Comparison of ENCODE assay signal across 23 cellular contexts in genomic region chr3:177626014-177626413, GRCh38.
"Had no signal": no experiment of that assay in that cellular context is flagged by ENCODE, and none has a peak within 500 bp of the region (broad histone marks: within the 10 kb centered on the region; RNA-seq: fewer than 3 reads in every experiment).

No MANE protein-coding gene starts in this region.

- ATAC-seq: effector memory CD8-positive, alpha-beta T cell; gastrocnemius medialis; left lobe of liver; mucosa of descending colon; natural killer cell treated with Interleukin-12 subunit alpha and Interleukin-12 subunit beta and Interleukin-15 and Interleukin-18, amount 100 ng/mL, for 72 hours; psoas muscle; right cardiac atrium; stimulated activated memory B cell treated with anti-CD40 and anti-IgM and Interleukin-4, amounts not matched to agents 10 μg/mL and 1 μg/mL and 100 μg/mL, for 72 hours; stimulated activated naive CD8-positive, alpha-beta T cell treated with anti-CD3 and anti-CD28 coated beads, Interleukin-15, Interleukin-2, amounts not matched to agents 100 U/mL and 50 U/mL, for 24 hours had no signal

- H3K9me3 ChIP-seq: gastrocnemius medialis, mucosa of descending colon, neutrophil, psoas muscle, testis, tibial artery had no signal

- H3K27me3 ChIP-seq: gastrocnemius medialis, hepatocyte, neutrophil, spleen, testis, tibial artery had no signal

- H3K4me3 ChIP-seq: gastrocnemius medialis, hepatocyte, mucosa of descending colon, psoas muscle, skin epidermis, spleen, testis, tibial artery had no signal

- H3K4me1 ChIP-seq: psoas muscle, testis had no signal

- H3K4me2 ChIP-seq: hepatocyte had no signal

- H3K79me2 ChIP-seq: hepatocyte had no signal

- DNase-seq: cortex of kidney; effector memory CD8-positive, alpha-beta T cell; erythroblast; gastrocnemius medialis; head of caudate nucleus; kidney; mesenchymal stem cell; mucosa of descending colon; naive B cell; psoas muscle; right cardiac atrium; spleen; stimulated activated CD4-positive, alpha-beta T cell treated with anti-CD3 and anti-CD28 coated beads, Interleukin-4, amount 100 ng/mL, for 4 hours; stimulated activated naive CD8-positive, alpha-beta T cell treated with anti-CD3 and anti-CD28 coated beads, Interleukin-15, Interleukin-2, amounts not matched to agents 100 U/mL and 50 U/mL, for 24 hours; substantia nigra; testis; tibial artery had no signal

- H3K36me3 ChIP-seq: gastrocnemius medialis, neutrophil, spleen, tibial artery had no signal

- H3K27ac ChIP-seq: gastrocnemius medialis, hepatocyte, neutrophil, psoas muscle, skin epidermis, spleen, testis, tibial artery had no signal
